In the genomic region with DNA sequence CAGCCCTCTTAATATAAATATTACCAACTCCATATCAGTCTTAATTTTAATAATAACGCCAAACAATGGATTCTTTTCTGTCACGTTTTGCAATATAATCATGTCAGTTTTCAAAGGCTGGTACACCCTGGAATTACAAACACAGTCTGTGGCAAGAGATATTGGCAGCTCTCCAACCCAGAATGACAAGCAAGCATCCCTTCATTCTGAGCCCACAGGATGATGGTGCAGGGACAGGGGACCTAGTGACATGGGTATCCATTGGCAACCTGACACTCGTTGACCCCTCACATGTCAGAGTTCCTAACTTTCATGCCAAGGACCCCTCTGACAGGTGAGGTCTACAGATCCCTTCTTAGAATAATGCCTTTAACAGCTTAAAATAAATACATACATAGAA, we compare ENCODE assay signal across 13 cellular contexts.
DNase-seq lines count a peak whose midpoint lies in the region; ATAC-seq and TF ChIP-seq lines count a peak whose summit lies in the region.
"Had no signal": no experiment of that assay in that cellular context is flagged by ENCODE, and none has a peak within 500 bp of the region (broad histone marks: within the 10 kb centered on the region; RNA-seq: fewer than 3 reads in every experiment).

No MANE protein-coding gene starts in this region.

- WGBS in aorta, 2 donors: 16 to 22% methylated on average over 3 of the region's 3 CpGs
- 86 to 100% methylated on average over 1 to 3 of the region's 3 CpGs for whole genome bisulfite sequencing in endodermal cell (ENCODE audit: insufficient coverage in 1 of 2, insufficient read length in 1 of 2), 2 experiments

- H3K9me3 Mint-ChIP-seq in endodermal cell: no peaks in the 10 kb centered on the region

- no peaks in the 10 kb centered on the region for H3K27me3 ChIP-seq in aorta (ENCODE audit: control insufficient read depth in 1 of 2, insufficient read depth in 2 of 2, low read length in 1 of 2)
- H3K27me3 ChIP-seq in endodermal cell (ENCODE audit: control insufficient read depth, insufficient read depth, low read length, poor library complexity, severe bottlenecking): no peaks in the 10 kb centered on the region
- H3K27me3 ChIP-seq: BLaER1, ovary had no signal

- H3K27ac ChIP-seq in aorta (ENCODE audit: low read depth in 1 of 2, low read length in 2 of 2): peak overlapping the region; percentile 68 to 97
- no peak overlapping the region for H3K27ac ChIP-seq in endodermal cell (ENCODE audit: low read depth, low read length)
- H3K27ac ChIP-seq: BLaER1, epithelial cell of prostate, ovary had no signal

- no peak overlapping the region for H3K9ac ChIP-seq in endodermal cell (ENCODE audit: extremely low read depth, low read length, poor library complexity, severe bottlenecking)
- H3K9ac ChIP-seq: BLaER1 had no signal

- H3K4me3 Mint-ChIP-seq in endodermal cell: no peak overlapping the region

- no peak overlapping the region for H3K27ac Mint-ChIP-seq in endodermal cell

- ATAC-seq in Right ventricle myocardium superior (ENCODE audit: poor library complexity) (peak; percentile 44), aorta (ENCODE audit: low FRiP score) (no peak), GM21526 (IDR thresholded peaks at IDR 0.05; ENCODE audit: low FRiP score, unreplicated experiment) (no peak), GM21786 (IDR thresholded peaks at IDR 0.05; ENCODE audit: unreplicated experiment) (no peak)

- peaks cover 29% of the 10 kb centered on the region for H3K4me1 Mint-ChIP-seq in endodermal cell

- no peaks in the 10 kb centered on the region for H3K36me3 Mint-ChIP-seq in endodermal cell (ENCODE audit: low read depth)

- H3K4me3 ChIP-seq in epithelial cell of esophagus (ENCODE audit: low read length) (no peak overlapping the region), aorta (ENCODE audit: low read length in 2 of 2) (no peak overlapping the region), endodermal cell (ENCODE audit: low read length) (no peak overlapping the region)
- H3K4me3 ChIP-seq: BLaER1, ovary had no signal

- no peaks in the 10 kb centered on the region for H3K9me3 ChIP-seq in aorta (ENCODE audit: control insufficient read depth, low read length)
- H3K9me3 ChIP-seq in endodermal cell (ENCODE audit: control insufficient read depth, low read length): no peaks in the 10 kb centered on the region
- H3K9me3 ChIP-seq: BLaER1, ovary had no signal

- intact Hi-C loops in Right ventricle myocardium superior (cut with DNase I): no loop called here
- intact Hi-C loops in cardiac septum (cut with DNase I): loop anchor here (2.0 kb wide), 1 partner anchor 95 kb away; no protein-coding TSS in a partner anchor
- intact Hi-C loops in aorta (cut with DNase I): no loop called here

- TF ChIP-seq CTCF in epithelial cell of esophagus (IDR thresholded peaks at IDR 0.05; ENCODE audit: insufficient read depth, low read depth, low read length, missing control alignments) (no peak), endodermal cell (conservative IDR thresholded peaks at IDR 0.05) (no peak)

- no peak for DNase-seq in Right ventricle myocardium superior
- no peak for DNase-seq in cardiac septum (ENCODE audit: low spot score)
- peak; percentile 41 for DNase-seq in NCI-H510A treated with DMSO at 0.1 percent for 48 hours (lab: John Stamatoyannopoulos, UW)
- DNase-seq in epithelial cell of esophagus (ENCODE audit: low read depth): peak; percentile 65
- DNase-seq in aorta: no peak
- no peak for DNase-seq in endodermal cell
- DNase-seq: activated CD8-positive, alpha-beta memory T cell treated with anti-CD3 and anti-CD28 coated beads for 24 hours; amniotic stem cell; ovary had no signal

- H3K4me1 ChIP-seq in aorta (ENCODE audit: control insufficient read depth in 1 of 2, insufficient read depth in 2 of 2, low read length in 2 of 2) (peaks cover 3 to 6% of the 10 kb centered on the region in 2 donors), endodermal cell (ENCODE audit: control insufficient read depth, insufficient read depth, low read length) (peaks cover 5% of the 10 kb centered on the region)
- H3K4me1 ChIP-seq: BLaER1 had no signal

- H3K36me3 ChIP-seq in aorta (ENCODE audit: control insufficient read depth in 1 of 2, insufficient read depth in 2 of 2, low read length in 1 of 2) (no peaks in the 10 kb centered on the region), endodermal cell (ENCODE audit: control insufficient read depth, insufficient read depth, low read length) (no peaks in the 10 kb centered on the region)
- H3K36me3 ChIP-seq: BLaER1, ovary had no signal

- H3K27me3 Mint-ChIP-seq in endodermal cell (ENCODE audit: insufficient read depth): peaks cover 5% of the 10 kb centered on the region

Comparison
In these comparisons a context has a peak if more than half of its experiments do, and no peak if none do; other contexts are left out.
1. DNase-seq: peak in NCI-H510A treated with DMSO at 0.1 percent for 48 hours (single experiment) and epithelial cell of esophagus (single experiment); none in Right ventricle myocardium superior (single experiment), cardiac septum (single experiment), aorta (0 of 2) and endodermal cell (single experiment).